Comparison of ENCODE assay signal across 1 cellular context in genomic region chr20:38146628-38147027, GRCh38.
TF ChIP-seq lines count a peak whose summit lies in the region.

No MANE protein-coding gene starts in this region.

TF ChIP-seq in IMR-90, 13 proteins besides CTCF, POLR2A, EP300 and RAD21:
- no peak for TF ChIP-seq RCOR1 (IDR thresholded peaks at IDR 0.05; ENCODE audit: insufficient replicate concordance, low read length)
- no peak for TF ChIP-seq MAZ (IDR thresholded peaks at IDR 0.05; ENCODE audit: borderline replicate concordance, low read depth, low read length)
- no peak for TF ChIP-seq USF2 (IDR thresholded peaks at IDR 0.05; ENCODE audit: low read depth, low read length)
- TF ChIP-seq CHD1 (IDR thresholded peaks at IDR 0.05; ENCODE audit: low read depth, low read length): no peak
- no peak for TF ChIP-seq CEBPB (IDR thresholded peaks at IDR 0.05; ENCODE audit: low read depth, low read length)
- TF ChIP-seq NFE2L2 (IDR thresholded peaks at IDR 0.05; ENCODE audit: low read depth, low read length): no peak
- TF ChIP-seq FOS (IDR thresholded peaks at IDR 0.05; ENCODE audit: low read depth, low read length): no peak
- TF ChIP-seq SMC3 (IDR thresholded peaks at IDR 0.05; ENCODE audit: low read depth, low read length): no peak
- no peak for TF ChIP-seq MAFK (IDR thresholded peaks at IDR 0.05; ENCODE audit: low read depth, low read length)
- TF ChIP-seq MXI1 (IDR thresholded peaks at IDR 0.05; ENCODE audit: borderline replicate concordance, low read depth, low read length): no peak
- TF ChIP-seq ELK1 (IDR thresholded peaks at IDR 0.05; ENCODE audit: borderline replicate concordance, low read depth, low read length): no peak
- TF ChIP-seq RFX5 (IDR thresholded peaks at IDR 0.05; ENCODE audit: low read depth, low read length): no peak
- TF ChIP-seq BHLHE40 (IDR thresholded peaks at IDR 0.05; ENCODE audit: low read depth, low read length): no peak
